16 cellular contexts compared by ENCODE assay signal in genomic region chr9:116574027-116574679, GRCh38.
DNase-seq lines count a peak whose midpoint lies in the region; ATAC-seq and TF ChIP-seq lines count a peak whose summit lies in the region.
"Had no signal": no experiment of that assay in that cellular context is flagged by ENCODE, and none has a peak within 500 bp of the region (broad histone marks: within the 10 kb centered on the region; RNA-seq: fewer than 3 reads in every experiment).

No MANE protein-coding gene starts in this region.

- no peak for ATAC-seq in GM19452 (IDR thresholded peaks at IDR 0.05; ENCODE audit: unreplicated experiment)
- ATAC-seq: Panc1 had no signal

- no peak overlapping the region for H3K4me3 Mint-ChIP-seq in progenitor cell of endocrine pancreas (ENCODE audit: low read depth)
- H3K4me3 Mint-ChIP-seq: activated naive CD8-positive, alpha-beta T cell treated with anti-CD3 and anti-CD28 coated beads for 36 hours had no signal

- H3K4me1 Mint-ChIP-seq in progenitor cell of endocrine pancreas (ENCODE audit: low read depth) = peaks cover 17% of the 10 kb centered on the region
- H3K4me1 Mint-ChIP-seq: activated naive CD8-positive, alpha-beta T cell treated with anti-CD3 and anti-CD28 coated beads for 36 hours had no signal

- TF ChIP-seq CTCF in left ventricle myocardium inferior (IDR thresholded peaks at IDR 0.05; ENCODE audit: borderline replicate concordance) (no peak), progenitor cell of endocrine pancreas (IDR thresholded peaks at IDR 0.05; ENCODE audit: unreplicated experiment) (no peak)

- H3K9me3 Mint-ChIP-seq in progenitor cell of endocrine pancreas (ENCODE audit: low read depth) = no peaks in the 10 kb centered on the region
- H3K9me3 Mint-ChIP-seq: activated naive CD8-positive, alpha-beta T cell treated with anti-CD3 and anti-CD28 coated beads for 36 hours had no signal

- intact Hi-C loops in left ventricle myocardium inferior (cut with micrococcal nuclease) = loop anchor here (5.0 to 10.0 kb wide), 2 partner anchors 71 to 422 kb away; partner anchors contain the start of gene PAPPA

- peaks cover 7% of the 10 kb centered on the region for H3K27me3 Mint-ChIP-seq in progenitor cell of endocrine pancreas
- H3K27me3 Mint-ChIP-seq: activated naive CD8-positive, alpha-beta T cell treated with anti-CD3 and anti-CD28 coated beads for 36 hours had no signal

- peak overlapping the region; percentile 33 for H3K9ac ChIP-seq in SK-N-MC (ENCODE audit: insufficient read length)

- H3K4me1 ChIP-seq in left ventricle myocardium inferior = peaks cover 55% of the 10 kb centered on the region

- H3K27ac ChIP-seq in SK-N-MC (peak overlapping the region; percentile 97), left ventricle myocardium inferior (replicated peaks) (peak overlapping the region; percentile 79)
- H3K27ac ChIP-seq: skin epidermis had no signal

- no peaks in the 10 kb centered on the region for H3K9me3 ChIP-seq in SK-N-MC (ENCODE audit: low read depth, low read length)
- no peaks in the 10 kb centered on the region for H3K9me3 ChIP-seq in left ventricle myocardium inferior (replicated peaks)

- peak; percentile 22 to 60 for DNase-seq in NCI-H2081 (lab: John Stamatoyannopoulos, UW)
- DNase-seq in NCI-H2081 treated with DMSO at 0.1 percent for 48 hours (lab: John Stamatoyannopoulos, UW) = no peak
- DNase-seq in SK-N-MC (ENCODE audit: low read depth, low spot score) = peak; percentile 74
- DNase-seq in left ventricle myocardium inferior = no peak
- no peak for DNase-seq in progenitor cell of endocrine pancreas (ENCODE audit: low spot score, unreplicated experiment)
- DNase-seq in activated CD4-positive, alpha-beta T cell treated with anti-CD3 and anti-CD28 coated beads for 1 hour = no peak
- no peak for DNase-seq in activated CD4-positive, alpha-beta T cell treated with anti-CD3 and anti-CD28 coated beads, Interleukin-2, amount 50 U/mL, for 1 hour
- DNase-seq: activated CD8-positive, alpha-beta memory T cell treated with anti-CD3 and anti-CD28 coated beads, Interleukin-2, amount 50 U/mL, for 4 hours; activated naive CD8-positive, alpha-beta T cell treated with anti-CD3 and anti-CD28 coated beads for 36 hours; GOT3; hypothalamus; Karpas-422; mammary epithelial cell had no signal

- H3K36me3 ChIP-seq in SK-N-MC (ENCODE audit: insufficient read depth, low read length) (no peaks in the 10 kb centered on the region), left ventricle myocardium inferior (no peaks in the 10 kb centered on the region)

- H3K36me3 Mint-ChIP-seq in progenitor cell of endocrine pancreas (ENCODE audit: insufficient read depth) = no peaks in the 10 kb centered on the region
- H3K36me3 Mint-ChIP-seq: activated naive CD8-positive, alpha-beta T cell treated with anti-CD3 and anti-CD28 coated beads for 36 hours had no signal

- peak overlapping the region; percentile 41 for H3K4me3 ChIP-seq in SK-N-MC
- H3K4me3 ChIP-seq in left ventricle myocardium inferior = no peak overlapping the region
- H3K4me3 ChIP-seq: skin epidermis had no signal

- H3K27ac Mint-ChIP-seq in progenitor cell of endocrine pancreas = peak overlapping the region; percentile 17
- H3K27ac Mint-ChIP-seq: activated naive CD8-positive, alpha-beta T cell treated with anti-CD3 and anti-CD28 coated beads for 36 hours had no signal

- H3K27me3 ChIP-seq in left ventricle myocardium inferior (ENCODE audit: low read depth) = no peaks in the 10 kb centered on the region

Comparison
In these comparisons a context has a peak if more than half of its experiments do, and no peak if none do; other contexts are left out.
1. DNase-seq: peak in NCI-H2081 (2 of 2) and SK-N-MC (single experiment); none in NCI-H2081 treated with DMSO at 0.1 percent for 48 hours (single experiment), left ventricle myocardium inferior (single experiment), progenitor cell of endocrine pancreas (single experiment), activated CD4-positive, alpha-beta T cell treated with anti-CD3 and anti-CD28 coated beads for 1 hour (single experiment) and activated CD4-positive, alpha-beta T cell treated with anti-CD3 and anti-CD28 coated beads, Interleukin-2, amount 50 U/mL, for 1 hour (single experiment).